ENCODE assay signal across 16 cellular contexts in genomic region chr11:109508943-109509342, GRCh38.
"Had no signal": no experiment of that assay in that cellular context is flagged by ENCODE, and none has a peak within 500 bp of the region (broad histone marks: within the 10 kb centered on the region; RNA-seq: fewer than 3 reads in every experiment).

No MANE protein-coding gene starts in this region.

- DNase-seq: dermis blood vessel endothelial cell; dorsolateral prefrontal cortex; effector CD4-positive, alpha-beta T cell; effector memory CD4-positive, alpha-beta T cell; foreskin keratinocyte; head of caudate nucleus; heart right ventricle; hippocampal formation; left cardiac atrium; left lung; left ventricle myocardium superior; lower lobe of right lung; mesenchymal stem cell; mucosa of descending colon; naive B cell had no signal

- ATAC-seq: foreskin keratinocyte, gastroesophageal sphincter, heart right ventricle, left cardiac atrium, left lung, left ventricle myocardium superior, lower lobe of right lung, mucosa of descending colon had no signal
